11 cellular contexts compared by ENCODE assay signal in the genomic region with DNA sequence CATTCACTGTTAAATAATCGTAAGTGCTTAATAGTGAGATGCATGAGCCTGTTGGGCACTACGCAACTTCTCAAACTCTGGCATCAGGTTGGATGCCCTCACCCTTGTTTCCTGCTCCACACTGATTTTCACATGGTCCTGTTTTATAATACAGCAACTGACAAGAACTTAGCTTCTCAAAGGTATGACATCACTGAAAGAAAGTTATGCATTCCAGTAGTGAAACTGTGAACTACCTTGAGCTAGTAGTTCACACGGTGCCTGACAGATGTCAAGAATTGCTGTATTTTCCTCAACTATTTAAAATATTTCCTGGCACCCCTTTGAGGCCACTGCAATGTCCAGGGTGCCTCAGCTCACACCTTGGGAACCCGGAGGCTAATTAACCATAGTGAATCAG.
DNase-seq lines count a peak whose midpoint lies in the region; ATAC-seq and TF ChIP-seq lines count a peak whose summit lies in the region.
"Had no signal": no experiment of that assay in that cellular context is flagged by ENCODE, and none has a peak within 500 bp of the region (broad histone marks: within the 10 kb centered on the region; RNA-seq: fewer than 3 reads in every experiment).

No MANE protein-coding gene starts in this region.

- ATAC-seq in activated CD8-positive, alpha-beta T cell treated with anti-CD3 and anti-CD28 coated beads for 36 hours, result peak; percentile 63
- no peak for ATAC-seq in activated CD8-positive, alpha-beta T cell treated with anti-CD3 and anti-CD28 coated beads, Interleukin-2, amount 10 ng/mL, durations not matched to agents 7 days and 5 days
- ATAC-seq in GM21360 (IDR thresholded peaks at IDR 0.05; ENCODE audit: unreplicated experiment) (peak; percentile 84), HG03060 (IDR thresholded peaks at IDR 0.05; ENCODE audit: low read depth, unreplicated experiment) (peak; percentile 88)

- no peaks in the 10 kb centered on the region for H3K36me3 Mint-ChIP-seq in activated CD8-positive, alpha-beta T cell treated with anti-CD3 and anti-CD28 coated beads for 36 hours (ENCODE audit: low read depth)
- no peaks in the 10 kb centered on the region for H3K36me3 Mint-ChIP-seq in activated CD8-positive, alpha-beta T cell treated with anti-CD3 and anti-CD28 coated beads, Interleukin-2, amount 10 ng/mL, durations not matched to agents 7 days and 5 days (ENCODE audit: low read depth)
- H3K36me3 Mint-ChIP-seq in activated naive CD8-positive, alpha-beta T cell treated with anti-CD3 and anti-CD28 coated beads for 36 hours, result no peaks in the 10 kb centered on the region

- WGBS in mammary epithelial cell (ENCODE audit: low coverage, missing lambda C conversion rate), result 82% methylated on average over 4 of the region's 4 CpGs
- WGBS in neuronal stem cell (ENCODE audit: extremely low coverage in 2 of 2, insufficient read length in 2 of 2, insufficient replicate concordance in 1 of 2), 2 donors, result no CpG with 5 or more reads among the region's 4 CpGs

- H3K4me1 ChIP-seq in mammary epithelial cell (ENCODE audit: insufficient read depth, low read length) (no peaks in the 10 kb centered on the region), neuronal stem cell (ENCODE audit: control insufficient read depth in 2 of 2, insufficient read depth in 1 of 2, low read depth in 1 of 2, low read length in 2 of 2) (no peaks in the 10 kb centered on the region)

- no peaks in the 10 kb centered on the region for H3K9me3 Mint-ChIP-seq in activated CD8-positive, alpha-beta T cell treated with anti-CD3 and anti-CD28 coated beads for 36 hours
- no peaks in the 10 kb centered on the region for H3K9me3 Mint-ChIP-seq in activated CD8-positive, alpha-beta T cell treated with anti-CD3 and anti-CD28 coated beads, Interleukin-2, amount 10 ng/mL, durations not matched to agents 7 days and 5 days (ENCODE audit: insufficient read depth)
- no peaks in the 10 kb centered on the region for H3K9me3 Mint-ChIP-seq in activated naive CD8-positive, alpha-beta T cell treated with anti-CD3 and anti-CD28 coated beads for 36 hours

- no peak overlapping the region for H3K4ac ChIP-seq in neuronal stem cell (ENCODE audit: low read length)

- no peak overlapping the region for H3K27ac ChIP-seq in mammary epithelial cell (ENCODE audit: insufficient read depth, low read depth, low read length)
- no peak overlapping the region for H3K27ac ChIP-seq in neuronal stem cell (replicated peaks; ENCODE audit: low read length)

- CTCF ChIA-PET in activated CD8-positive, alpha-beta T cell treated with anti-CD3 and anti-CD28 coated beads for 36 hours (lab: Charles Lee), result interaction anchor here (0.9 to 2.8 kb wide), 9 partner anchors 15 to 393 kb away, joined by 3 to 18 read pairs (median 3); no protein-coding TSS in a partner anchor
- CTCF ChIA-PET in activated CD8-positive, alpha-beta T cell treated with anti-CD3 and anti-CD28 coated beads, Interleukin-2, amount 10 ng/mL, durations not matched to agents 7 days and 5 days (lab: Charles Lee), result interaction anchor here (1.3 to 2.8 kb wide), 3 partner anchors 15 to 381 kb away, joined by 6 to 19 read pairs (median 17); no protein-coding TSS in a partner anchor
- CTCF ChIA-PET in mammary epithelial cell (lab: Charles Lee; ENCODE audit: low non-redundant PET), result no interaction called here

- TF ChIP-seq CTCF in activated CD8-positive, alpha-beta T cell treated with anti-CD3 and anti-CD28 coated beads for 36 hours (IDR thresholded peaks at IDR 0.05), result no peak
- TF ChIP-seq CTCF in mammary epithelial cell (conservative IDR thresholded peaks at IDR 0.05 in 1 of 2, IDR thresholded peaks at IDR 0.05 in 1 of 2; ENCODE audit: extremely low read depth in 1 of 2, insufficient read depth in 1 of 2, low read depth in 1 of 2, low read length in 2 of 2), result no peak

- H3K4me1 Mint-ChIP-seq in activated CD8-positive, alpha-beta T cell treated with anti-CD3 and anti-CD28 coated beads for 36 hours (ENCODE audit: low read depth), result peaks cover 55% of the 10 kb centered on the region
- H3K4me1 Mint-ChIP-seq in activated CD8-positive, alpha-beta T cell treated with anti-CD3 and anti-CD28 coated beads, Interleukin-2, amount 10 ng/mL, durations not matched to agents 7 days and 5 days (ENCODE audit: low read depth), result peaks cover 34% of the 10 kb centered on the region
- H3K4me1 Mint-ChIP-seq in activated naive CD8-positive, alpha-beta T cell treated with anti-CD3 and anti-CD28 coated beads for 36 hours, result peaks cover 55% of the 10 kb centered on the region

- no peak overlapping the region for H3K4me3 Mint-ChIP-seq in activated CD8-positive, alpha-beta T cell treated with anti-CD3 and anti-CD28 coated beads for 36 hours
- no peak overlapping the region for H3K4me3 Mint-ChIP-seq in activated CD8-positive, alpha-beta T cell treated with anti-CD3 and anti-CD28 coated beads, Interleukin-2, amount 10 ng/mL, durations not matched to agents 7 days and 5 days
- no peak overlapping the region for H3K4me3 Mint-ChIP-seq in activated naive CD8-positive, alpha-beta T cell treated with anti-CD3 and anti-CD28 coated beads for 36 hours

- POLR2A ChIA-PET in activated CD8-positive, alpha-beta T cell treated with anti-CD3 and anti-CD28 coated beads for 36 hours (lab: Charles Lee), result interaction anchor here (1.0 to 1.5 kb wide), 4 partner anchors 15 to 252 kb away, joined by 3 to 5 read pairs (median 3); no protein-coding TSS in a partner anchor
- POLR2A ChIA-PET in activated CD8-positive, alpha-beta T cell treated with anti-CD3 and anti-CD28 coated beads, Interleukin-2, amount 10 ng/mL, durations not matched to agents 7 days and 5 days (lab: Charles Lee), result interaction anchor here (0.7 kb wide), 1 partner anchor 176 kb away, joined by 4 read pairs; no protein-coding TSS in a partner anchor

- H2AFZ ChIP-seq in mammary epithelial cell (ENCODE audit: low read depth, low read length) (no peak overlapping the region), neuronal stem cell (ENCODE audit: low read length) (no peak overlapping the region)

- no peak overlapping the region for H2BK15ac ChIP-seq in neuronal stem cell (ENCODE audit: low read length)

- H3K9me3 ChIP-seq in mammary epithelial cell (replicated peaks; ENCODE audit: insufficient read depth, low read length), result no peaks in the 10 kb centered on the region
- no peaks in the 10 kb centered on the region for H3K9me3 ChIP-seq in neuronal stem cell (replicated peaks in 1 of 2; ENCODE audit: control insufficient read depth in 2 of 2, insufficient read depth in 1 of 2, low read depth in 1 of 2, low read length in 2 of 2)

- H3K9ac ChIP-seq in mammary epithelial cell (ENCODE audit: insufficient read depth, low read length) (no peak overlapping the region), neuronal stem cell (ENCODE audit: low read depth, low read length, poor library complexity) (no peak overlapping the region)

- no peaks in the 10 kb centered on the region for H4K20me1 ChIP-seq in mammary epithelial cell (ENCODE audit: insufficient read depth, low read length)

- H3K4me2 ChIP-seq in mammary epithelial cell (ENCODE audit: insufficient read depth, low read depth, low read length) (no peak overlapping the region), neuronal stem cell (ENCODE audit: insufficient read depth, low read length, poor library complexity, severe bottlenecking) (no peak overlapping the region)

- peaks cover 2% of the 10 kb centered on the region for H3K27me3 Mint-ChIP-seq in activated CD8-positive, alpha-beta T cell treated with anti-CD3 and anti-CD28 coated beads for 36 hours
- H3K27me3 Mint-ChIP-seq in activated CD8-positive, alpha-beta T cell treated with anti-CD3 and anti-CD28 coated beads, Interleukin-2, amount 10 ng/mL, durations not matched to agents 7 days and 5 days (ENCODE audit: low read depth), result peaks cover 3% of the 10 kb centered on the region
- H3K27me3 Mint-ChIP-seq in activated naive CD8-positive, alpha-beta T cell treated with anti-CD3 and anti-CD28 coated beads for 36 hours, result no peaks in the 10 kb centered on the region

- no peak overlapping the region for H4K91ac ChIP-seq in neuronal stem cell (ENCODE audit: low read depth, low read length, poor library complexity)

- no TSS peak for BruUV-seq in mammary epithelial cell (replicated peaks; lab: Mats Ljungman, UMichigan)

- peak; percentile 18 for DNase-seq in activated CD8-positive, alpha-beta T cell treated with anti-CD3 and anti-CD28 coated beads for 36 hours
- DNase-seq in activated CD8-positive, alpha-beta T cell treated with anti-CD3 and anti-CD28 coated beads, Interleukin-2, amount 10 ng/mL, durations not matched to agents 7 days and 5 days, result no peak
- peak; percentile 9 for DNase-seq in activated naive CD8-positive, alpha-beta T cell treated with anti-CD3 and anti-CD28 coated beads for 36 hours
- DNase-seq in NCI-H774 (lab: John Stamatoyannopoulos, UW), result no peak
- no peak for DNase-seq in mammary epithelial cell
- DNase-seq in neuronal stem cell (ENCODE audit: low spot score), result no peak
- DNase-seq: GF-D8, NCI-H1694 treated with DMSO at 0.1 percent for 48 hours had no signal

- no peak overlapping the region for H2BK12ac ChIP-seq in neuronal stem cell (ENCODE audit: low read length)

- no peaks in the 10 kb centered on the region for H3K27me3 ChIP-seq in mammary epithelial cell (ENCODE audit: insufficient read depth, low read length)
- no peaks in the 10 kb centered on the region for H3K27me3 ChIP-seq in neuronal stem cell (ENCODE audit: control insufficient read depth in 3 of 3, insufficient read depth in 3 of 3, low read depth in 1 of 3, low read length in 3 of 3)

- H3K79me2 ChIP-seq in mammary epithelial cell (ENCODE audit: insufficient read depth, low read length), result no peaks in the 10 kb centered on the region

- intact Hi-C loops in activated CD8-positive, alpha-beta T cell treated with anti-CD3 and anti-CD28 coated beads for 36 hours (cut with micrococcal nuclease), result loop anchor here (5.0 kb wide), 2 partner anchors 99 to 314 kb away; no protein-coding TSS in a partner anchor
- intact Hi-C loops in mammary epithelial cell (cut with micrococcal nuclease), result no loop called here

- H3K36me3 ChIP-seq in mammary epithelial cell (ENCODE audit: insufficient read depth, low read length) (no peaks in the 10 kb centered on the region), neuronal stem cell (replicated peaks in 1 of 2; ENCODE audit: control insufficient read depth in 2 of 2, insufficient read depth in 2 of 2, low read length in 2 of 2) (no peaks in the 10 kb centered on the region)

- no peaks in the 10 kb centered on the region for H3K79me1 ChIP-seq in neuronal stem cell (ENCODE audit: low read depth, low read length)

- no peak overlapping the region for H2BK120ac ChIP-seq in neuronal stem cell (ENCODE audit: low read depth, low read length)

- dilution Hi-C loops in mammary epithelial cell (cut with HindIII; ENCODE audit: low sequenced_read_pairs), result no loop called here

- H2AK5ac ChIP-seq in neuronal stem cell (ENCODE audit: low read depth, low read length), result no peak overlapping the region

- no peak overlapping the region for H3K27ac Mint-ChIP-seq in activated CD8-positive, alpha-beta T cell treated with anti-CD3 and anti-CD28 coated beads for 36 hours
- H3K27ac Mint-ChIP-seq in activated CD8-positive, alpha-beta T cell treated with anti-CD3 and anti-CD28 coated beads, Interleukin-2, amount 10 ng/mL, durations not matched to agents 7 days and 5 days, result no peak overlapping the region
- peak overlapping the region; percentile 44 for H3K27ac Mint-ChIP-seq in activated naive CD8-positive, alpha-beta T cell treated with anti-CD3 and anti-CD28 coated beads for 36 hours

- in situ Hi-C loops in mammary epithelial cell (cut with MboI; ENCODE audit: low sequenced_read_pairs in 2 of 2), result no loop called here

- H3K18ac ChIP-seq in neuronal stem cell (ENCODE audit: low read length), result no peak overlapping the region

- no peak overlapping the region for H2BK5ac ChIP-seq in neuronal stem cell (ENCODE audit: low read length)

- H3K14ac ChIP-seq in neuronal stem cell (ENCODE audit: low read length), result no peak overlapping the region

- H3K4me3 ChIP-seq in mammary epithelial cell (replicated peaks in 1 of 3; ENCODE audit: insufficient read depth in 1 of 3, low read depth in 2 of 3, low read length in 3 of 3) (no peak overlapping the region), neuronal stem cell (ENCODE audit: low read length in 2 of 2) (no peak overlapping the region)
- H3K4me3 ChIP-seq: lung had no signal

- H3K23ac ChIP-seq in neuronal stem cell (ENCODE audit: low read depth, low read length, poor library complexity), result no peak overlapping the region

- no peak overlapping the region for H4K8ac ChIP-seq in neuronal stem cell (ENCODE audit: low read depth, low read length)

Comparison
In these comparisons a context has a peak if more than half of its experiments do, and no peak if none do; other contexts are left out.
1. DNase-seq: peak in activated CD8-positive, alpha-beta T cell treated with anti-CD3 and anti-CD28 coated beads for 36 hours (single experiment) and activated naive CD8-positive, alpha-beta T cell treated with anti-CD3 and anti-CD28 coated beads for 36 hours (single experiment); none in activated CD8-positive, alpha-beta T cell treated with anti-CD3 and anti-CD28 coated beads, Interleukin-2, amount 10 ng/mL, durations not matched to agents 7 days and 5 days (single experiment), NCI-H774 (single experiment), mammary epithelial cell (single experiment) and neuronal stem cell (single experiment).